Comparison of ENCODE assay signal across 1 cellular context in genomic region chr13:38933786-38934185, GRCh38.
TF ChIP-seq lines count a peak whose summit lies in the region.

No MANE protein-coding gene starts in this region.

TF ChIP-seq in HEK293, 187 proteins besides CTCF, POLR2A, EP300 and RAD21 (continued from another document):
- TF ChIP-seq ZNF324 (tag by site-specific recombination; IDR thresholded peaks at IDR 0.05): no peak
- TF ChIP-seq ZNF266 (tag by site-specific recombination; IDR thresholded peaks at IDR 0.05; ENCODE audit: low read depth): no peak
